In the genomic region with DNA sequence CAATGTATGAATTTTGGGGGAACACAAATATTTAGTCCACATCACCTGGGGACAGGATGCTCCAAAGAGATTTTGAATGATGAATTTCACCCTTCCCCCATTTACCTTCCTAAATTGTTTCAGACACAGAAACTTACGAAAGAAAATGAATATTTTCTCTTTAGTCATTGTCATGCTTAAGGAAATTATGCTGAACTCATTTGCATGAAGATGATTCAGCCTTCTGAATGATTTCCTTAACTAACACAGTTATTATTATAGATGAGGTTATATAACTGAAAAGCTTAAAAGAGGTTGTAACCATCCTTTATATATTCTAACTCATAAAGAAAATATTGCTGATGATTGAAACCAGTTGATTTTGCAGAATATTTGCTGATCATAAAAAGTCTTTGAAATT, we compare ENCODE assay signal across 25 cellular contexts.
"Had no signal": no experiment of that assay in that cellular context is flagged by ENCODE, and none has a peak within 500 bp of the region (broad histone marks: within the 10 kb centered on the region; RNA-seq: fewer than 3 reads in every experiment).

No MANE protein-coding gene starts in this region.

- H3K36me3 ChIP-seq: stomach, suprapubic skin, uterus had no signal

- H3K27me3 Mint-ChIP-seq: activated B cell treated with CpG ODN at 0.5 μM for 24 hours; activated naive CD8-positive, alpha-beta T cell treated with anti-CD3 and anti-CD28 coated beads, Interleukin-2, amount 10 ng/mL, durations not matched to agents 7 days and 5 days; dendritic cell treated with granulocyte-macrophage colony-stimulating factor and Interleukin-4, amounts not matched to agents 40 ng/mL and 50 ng/mL, for 4 days; naive B cell; progenitor cell of endocrine pancreas; stimulated activated memory B cell treated with anti-CD40 and anti-IgM and Interleukin-4, amounts not matched to agents 10 μg/mL and 1 μg/mL and 100 μg/mL, for 72 hours had no signal

- H3K27me3 ChIP-seq: body of pancreas, stomach, suprapubic skin, uterus had no signal

- H3K9me3 ChIP-seq: body of pancreas, stomach, suprapubic skin, uterus had no signal

- H3K36me3 Mint-ChIP-seq: activated naive CD8-positive, alpha-beta T cell treated with anti-CD3 and anti-CD28 coated beads, Interleukin-2, amount 10 ng/mL, durations not matched to agents 7 days and 5 days; naive B cell; stimulated activated memory B cell treated with anti-CD40 and anti-IgM and Interleukin-4, amounts not matched to agents 10 μg/mL and 1 μg/mL and 100 μg/mL, for 72 hours had no signal

- H3K27ac Mint-ChIP-seq: activated B cell treated with CpG ODN at 0.5 μM for 24 hours; activated naive CD8-positive, alpha-beta T cell treated with anti-CD3 and anti-CD28 coated beads, Interleukin-2, amount 10 ng/mL, durations not matched to agents 7 days and 5 days; dendritic cell treated with granulocyte-macrophage colony-stimulating factor and Interleukin-4, amounts not matched to agents 40 ng/mL and 50 ng/mL, for 4 days; naive B cell; progenitor cell of endocrine pancreas; stimulated activated memory B cell treated with anti-CD40 and anti-IgM and Interleukin-4, amounts not matched to agents 10 μg/mL and 1 μg/mL and 100 μg/mL, for 72 hours; T-helper 1 cell treated with Interleukin-12 subunit alpha and Interleukin-12 subunit beta and Interleukin-4 antibody, amounts not matched to agents 30 μg/mL and 1 μg/mL, for 36 hours had no signal

- H3K4me1 ChIP-seq: body of pancreas, stomach, suprapubic skin, uterus had no signal

- ATAC-seq: body of pancreas; esophagus mucosa; left cardiac atrium; right cardiac atrium; stimulated activated memory B cell treated with anti-CD40 and anti-IgM and Interleukin-4, amounts not matched to agents 10 μg/mL and 1 μg/mL and 100 μg/mL, for 72 hours had no signal

- H3K4me1 Mint-ChIP-seq: activated B cell treated with CpG ODN at 0.5 μM for 24 hours; activated naive CD8-positive, alpha-beta T cell treated with anti-CD3 and anti-CD28 coated beads, Interleukin-2, amount 10 ng/mL, durations not matched to agents 7 days and 5 days; naive B cell; stimulated activated memory B cell treated with anti-CD40 and anti-IgM and Interleukin-4, amounts not matched to agents 10 μg/mL and 1 μg/mL and 100 μg/mL, for 72 hours had no signal

- DNase-seq: activated B cell treated with CpG ODN at 0.5 μM for 24 hours; activated CD4-positive, alpha-beta T cell treated with anti-CD3 and anti-CD28 coated beads for 4 hours; activated CD4-positive, alpha-beta T cell treated with anti-CD3 and anti-CD28 coated beads, Interleukin-2, amount 50 U/mL, for 48 hours; activated CD8-positive, alpha-beta memory T cell treated with anti-CD3 and anti-CD28 coated beads, Interleukin-2, amount 50 U/mL, for 48 hours; activated naive CD4-positive, alpha-beta T cell treated with Interleukin-2 at 50 U/mL for 16 hours; activated naive CD8-positive, alpha-beta T cell treated with anti-CD3 and anti-CD28 coated beads, Interleukin-2, amount 10 ng/mL, durations not matched to agents 7 days and 5 days; activated T-cell treated with anti-CD3 and anti-CD28 coated beads, Interleukin-2, amount 50 U/mL, for 4 hours; body of pancreas; caudate nucleus; effector memory CD4-positive, alpha-beta T cell; hippocampal formation; left cardiac atrium; mesendoderm; naive B cell; occipital lobe; right cardiac atrium; stomach; uterus had no signal

- H3K4me3 Mint-ChIP-seq: activated B cell treated with CpG ODN at 0.5 μM for 24 hours; activated naive CD8-positive, alpha-beta T cell treated with anti-CD3 and anti-CD28 coated beads, Interleukin-2, amount 10 ng/mL, durations not matched to agents 7 days and 5 days; activated T-cell treated with anti-CD3 and anti-CD28 coated beads, Interleukin-2, amount 50 U/mL, for 4 hours; dendritic cell treated with granulocyte-macrophage colony-stimulating factor and Interleukin-4, amounts not matched to agents 40 ng/mL and 50 ng/mL, for 4 days; naive B cell; stimulated activated memory B cell treated with anti-CD40 and anti-IgM and Interleukin-4, amounts not matched to agents 10 μg/mL and 1 μg/mL and 100 μg/mL, for 72 hours; T-helper 1 cell treated with Interleukin-12 subunit alpha and Interleukin-12 subunit beta and Interleukin-4 antibody, amounts not matched to agents 30 μg/mL and 1 μg/mL, for 36 hours had no signal

- H3K27ac ChIP-seq: body of pancreas, skin epidermis, stomach, suprapubic skin, uterus had no signal

- H3K9me3 Mint-ChIP-seq: activated T-cell treated with anti-CD3 and anti-CD28 coated beads, Interleukin-2, amount 50 U/mL, for 4 hours had no signal

- H3K4me3 ChIP-seq: body of pancreas, skin epidermis, stomach, suprapubic skin, uterus had no signal
